12 cellular contexts compared by ENCODE assay signal in the genomic region with DNA sequence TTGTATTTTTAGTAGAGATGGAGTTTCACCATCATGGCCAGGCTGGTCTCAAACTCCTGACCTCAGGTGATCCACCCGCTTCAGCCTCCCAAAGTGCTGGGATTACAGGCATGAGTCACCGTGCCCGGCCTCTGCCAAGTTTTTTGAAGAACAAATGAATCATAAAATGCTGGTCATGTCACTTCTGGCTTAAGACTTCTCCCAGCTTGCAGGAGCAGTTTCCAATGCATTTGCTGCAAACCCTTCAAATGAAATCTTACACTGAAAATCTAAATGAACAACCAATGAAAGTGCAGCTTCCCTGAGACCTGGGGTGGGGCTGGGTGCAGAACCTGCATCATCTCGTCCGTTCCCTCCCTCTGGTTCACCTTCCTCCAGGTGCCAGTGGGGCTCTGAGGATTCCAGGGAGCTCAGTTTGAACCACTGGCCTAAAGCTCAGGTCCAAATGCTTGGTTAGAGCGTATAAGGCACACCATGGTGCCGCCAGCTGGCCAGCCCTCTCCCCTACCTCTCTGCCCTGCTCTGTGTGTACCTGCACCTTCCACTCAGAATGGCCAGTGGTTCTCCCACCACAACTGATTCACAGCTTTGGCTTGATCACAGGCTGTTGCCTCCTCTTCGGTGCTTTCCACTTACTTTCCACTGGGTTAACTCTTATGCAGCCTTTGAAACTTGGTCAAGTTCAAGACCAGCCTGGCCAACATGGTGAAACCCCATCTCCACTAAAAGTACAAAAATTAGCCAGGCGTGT. TPM values are rescaled to one million over a fixed set of nuclear protein-coding genes. Genes with fewer than 3 reads are reported as not detected.
DNase-seq lines count a peak whose midpoint lies in the region; ATAC-seq, FAIRE-seq and TF ChIP-seq lines count a peak whose summit lies in the region.
"Had no signal": no experiment of that assay in that cellular context is flagged by ENCODE, and none has a peak within 500 bp of the region (broad histone marks: within the 10 kb centered on the region; RNA-seq: fewer than 3 reads in every experiment).

No MANE protein-coding gene starts in this region.

- no peak for TF ChIP-seq POLR2A in breast epithelium (IDR thresholded peaks at IDR 0.05)

- DNase-seq in MCF 10A (ENCODE audit: unreplicated experiment), result peak; percentile 94
- DNase-seq in breast epithelium (ENCODE audit: low spot score in 2 of 2), result no peak
- DNase-seq in fibroblast of peridontal ligament (ENCODE audit: extremely low read depth), result peak; percentile 75
- DNase-seq in urothelium cell line (ENCODE audit: low spot score), result peak; percentile 67
- DNase-seq in activated CD8-positive, alpha-beta memory T cell treated with anti-CD3 and anti-CD28 coated beads for 24 hours, result no peak
- DNase-seq: effector memory CD4-positive, alpha-beta T cell; KG1; left cardiac atrium had no signal

- BruUV-seq in MCF 10A (replicated peaks; lab: Mats Ljungman, UMichigan), result no TSS peak

- H3K36me3 ChIP-seq in breast epithelium, result no peaks in the 10 kb centered on the region
- H3K36me3 ChIP-seq: uterus had no signal

- H3K4me1 Mint-ChIP-seq in MCF 10A (ENCODE audit: insufficient read depth, unreplicated experiment), result peaks cover 37% of the 10 kb centered on the region

- ATAC-seq in SK-N-SH treated with all-trans-retinoic acid at 6 μM for 48 hours (peak; percentile 73), GM21529 (IDR thresholded peaks at IDR 0.05; ENCODE audit: unreplicated experiment) (no peak), HG02678 (IDR thresholded peaks at IDR 0.05; ENCODE audit: unreplicated experiment) (no peak)

- TF ChIP-seq CTCF in MCF 10A (IDR thresholded peaks at IDR 0.05; ENCODE audit: unreplicated experiment) (no peak), breast epithelium (IDR thresholded peaks at IDR 0.05) (no peak)

- no peak overlapping the region for H3K27ac ChIP-seq in breast epithelium
- H3K27ac ChIP-seq: uterus had no signal

- H3K27ac Mint-ChIP-seq in MCF 10A (ENCODE audit: low read depth, unreplicated experiment), result peak overlapping the region; percentile 35

- H3K9me3 Mint-ChIP-seq in MCF 10A (ENCODE audit: unreplicated experiment), result no peaks in the 10 kb centered on the region

- H3K27me3 ChIP-seq in breast epithelium, result peaks cover 5 to 54% of the 10 kb centered on the region in 2 donors
- H3K27me3 ChIP-seq: uterus had no signal

- CTCF ChIA-PET in MCF 10A (lab: Yijun Ruan, JAX), result interaction anchor here (0.5 to 1.4 kb wide), 4 partner anchors 26 to 414 kb away, joined by 3 to 6 read pairs (median 4); partner anchors contain the start of gene FUBP3

- no peaks in the 10 kb centered on the region for H3K9me3 ChIP-seq in breast epithelium
- H3K9me3 ChIP-seq: uterus had no signal

- H3K4me1 ChIP-seq in breast epithelium, result no peaks in the 10 kb centered on the region
- H3K4me1 ChIP-seq: uterus had no signal

- FAIRE-seq in urothelium cell line (lab: Jason Lieb, UNC), result no peak

- no peak overlapping the region for H3K4me3 ChIP-seq in breast epithelium
- H3K4me3 ChIP-seq: uterus had no signal

- intact Hi-C loops in MCF 10A (cut with micrococcal nuclease) (no loop called here), breast epithelium (cut with DNase I; ENCODE audit: low total_unique reads) (no loop called here)

- POLR2A ChIA-PET in MCF 10A (lab: Yijun Ruan, JAX), result interaction anchor here (0.7 to 1.9 kb wide), 7 partner anchors 9 to 992 kb away, joined by 3 to 16 read pairs (median 8); partner anchors contain the start of gene FUBP3

- H3K36me3 Mint-ChIP-seq in MCF 10A (ENCODE audit: insufficient read depth, unreplicated experiment), result peaks cover 6% of the 10 kb centered on the region

- H3K27me3 Mint-ChIP-seq in MCF 10A (ENCODE audit: insufficient read depth, unreplicated experiment), result no peaks in the 10 kb centered on the region

- H3K4me3 Mint-ChIP-seq in MCF 10A (ENCODE audit: unreplicated experiment), result peak overlapping the region; percentile 25

TF ChIP-seq in SK-N-SH treated with all-trans-retinoic acid at 6 μM for 48 hours, 23 proteins besides CTCF, POLR2A, EP300 and RAD21:
- no peak for TF ChIP-seq TOX (CRISPR knock-in tag; IDR thresholded peaks at IDR 0.05; ENCODE audit: borderline replicate concordance)
- no peak for TF ChIP-seq TCF4 (CRISPR knock-in tag; IDR thresholded peaks at IDR 0.05; ENCODE audit: borderline replicate concordance)
- no peak for TF ChIP-seq ZNF565 (CRISPR knock-in tag; conservative IDR thresholded peaks at IDR 0.05; ENCODE audit: low read depth)
- no peak for TF ChIP-seq ZFP30 (CRISPR knock-in tag; IDR thresholded peaks at IDR 0.05)
- no peak for TF ChIP-seq ZC3H10 (CRISPR knock-in tag; IDR thresholded peaks at IDR 0.05)
- TF ChIP-seq GLIS3 (CRISPR knock-in tag; IDR thresholded peaks at IDR 0.05), result no peak
- TF ChIP-seq RARB (CRISPR knock-in tag; IDR thresholded peaks at IDR 0.05), result no peak
- TF ChIP-seq ISL1 (CRISPR knock-in tag; IDR thresholded peaks at IDR 0.05), result no peak
- no peak for TF ChIP-seq OSR1 (CRISPR knock-in tag; IDR thresholded peaks at IDR 0.05)
- TF ChIP-seq CSRNP3 (CRISPR knock-in tag; IDR thresholded peaks at IDR 0.05), result no peak
- no peak for TF ChIP-seq SNAI2 (CRISPR knock-in tag; IDR thresholded peaks at IDR 0.05)
- TF ChIP-seq, protein P1, sequence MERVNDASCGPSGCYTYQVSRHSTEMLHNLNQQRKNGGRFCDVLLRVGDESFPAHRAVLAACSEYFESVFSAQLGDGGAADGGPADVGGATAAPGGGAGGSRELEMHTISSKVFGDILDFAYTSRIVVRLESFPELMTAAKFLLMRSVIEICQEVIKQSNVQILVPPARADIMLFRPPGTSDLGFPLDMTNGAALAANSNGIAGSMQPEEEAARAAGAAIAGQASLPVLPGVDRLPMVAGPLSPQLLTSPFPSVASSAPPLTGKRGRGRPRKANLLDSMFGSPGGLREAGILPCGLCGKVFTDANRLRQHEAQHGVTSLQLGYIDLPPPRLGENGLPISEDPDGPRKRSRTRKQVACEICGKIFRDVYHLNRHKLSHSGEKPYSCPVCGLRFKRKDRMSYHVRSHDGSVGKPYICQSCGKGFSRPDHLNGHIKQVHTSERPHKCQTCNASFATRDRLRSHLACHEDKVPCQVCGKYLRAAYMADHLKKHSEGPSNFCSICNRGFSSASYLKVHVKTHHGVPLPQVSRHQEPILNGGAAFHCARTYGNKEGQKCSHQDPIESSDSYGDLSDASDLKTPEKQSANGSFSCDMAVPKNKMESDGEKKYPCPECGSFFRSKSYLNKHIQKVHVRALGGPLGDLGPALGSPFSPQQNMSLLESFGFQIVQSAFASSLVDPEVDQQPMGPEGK (CRISPR knock-in tag; IDR thresholded peaks at IDR 0.05; ENCODE audit: borderline replicate concordance), result no peak
- TF ChIP-seq ZFP3 (CRISPR knock-in tag; IDR thresholded peaks at IDR 0.05), result no peak
- TF ChIP-seq CSDC2 (CRISPR knock-in tag; IDR thresholded peaks at IDR 0.05), result no peak
- TF ChIP-seq TSHZ2 (CRISPR knock-in tag; IDR thresholded peaks at IDR 0.05), result no peak
- TF ChIP-seq POU6F1 (CRISPR knock-in tag; IDR thresholded peaks at IDR 0.05; ENCODE audit: borderline replicate concordance, low read depth), result no peak

RNA-seq across cellular contexts. Expression of gene FUBP3, which starts 39.7 kb away (rescaled TPM):
- 58.0 and 68.3 TPM in 2 replicates for total RNA-seq in MCF 10A (2022)
- total RNA-seq in breast epithelium, result 10 to 100 TPM; 36.6 to 42.6 (median 38.7) TPM

Comparison
In these comparisons a context has a peak if more than half of its experiments do, and no peak if none do; other contexts are left out.
1. DNase-seq: peak in MCF 10A (single experiment), fibroblast of peridontal ligament (single experiment) and urothelium cell line (single experiment); none in breast epithelium (0 of 2) and activated CD8-positive, alpha-beta memory T cell treated with anti-CD3 and anti-CD28 coated beads for 24 hours (single experiment).